In genomic region chrX:109943740-109944092, GRCh38 we compare ENCODE assay signal across 36 cellular contexts.
"Had no signal": no experiment of that assay in that cellular context is flagged by ENCODE, and none has a peak within 500 bp of the region (broad histone marks: within the 10 kb centered on the region; RNA-seq: fewer than 3 reads in every experiment).

No MANE protein-coding gene starts in this region.

- H3K36me3 Mint-ChIP-seq: activated naive CD4-positive, alpha-beta T cell treated with anti-CD3 and anti-CD28 coated beads, Interleukin-2, amount 50 U/mL, for 24 hours; activated naive CD8-positive, alpha-beta T cell treated with anti-CD3 and anti-CD28 coated beads, Interleukin-2, amount 10 ng/mL, durations not matched to agents 7 days and 5 days; brain had no signal

- H3K4me1 Mint-ChIP-seq: activated B cell treated with CpG ODN at 0.5 μM for 24 hours; activated CD4-positive, alpha-beta memory T cell treated with anti-CD3 and anti-CD28 coated beads, Interleukin-2, amount 10 ng/mL, durations not matched to agents 7 days and 5 days; activated naive CD4-positive, alpha-beta T cell treated with anti-CD3 and anti-CD28 coated beads, Interleukin-2, amount 50 U/mL, for 24 hours; activated T-helper 17 cell treated with anti-CD3 and anti-CD28 coated beads, Interleukin-2, amount 50 U/mL, for 72 hours had no signal

- H3K4me3 Mint-ChIP-seq: activated B cell treated with CpG ODN at 0.5 μM for 24 hours; activated CD4-positive, alpha-beta memory T cell treated with anti-CD3 and anti-CD28 coated beads, Interleukin-2, amount 10 ng/mL, durations not matched to agents 7 days and 5 days; activated naive CD4-positive, alpha-beta T cell treated with anti-CD3 and anti-CD28 coated beads, Interleukin-2, amount 50 U/mL, for 24 hours; activated naive CD8-positive, alpha-beta T cell treated with anti-CD3 and anti-CD28 coated beads, Interleukin-2, amount 10 ng/mL, durations not matched to agents 7 days and 5 days; activated T-cell treated with anti-CD3 and anti-CD28 coated beads, Interleukin-2, amount 50 U/mL, for 72 hours; activated T-helper 17 cell treated with anti-CD3 and anti-CD28 coated beads, Interleukin-2, amount 50 U/mL, for 72 hours; brain had no signal

- ATAC-seq: activated T-cell treated with anti-CD3 and anti-CD28 coated beads, Interleukin-2, amount 50 U/mL, for 72 hours; activated T-helper 17 cell treated with anti-CD3 and anti-CD28 coated beads, Interleukin-2, amount 50 U/mL, for 72 hours; Right ventricle myocardium inferior had no signal

- H3K27ac ChIP-seq: ascending aorta, PC-9, RWPE1, VCaP had no signal

- H3K4me2 ChIP-seq: PC-9 had no signal

- H3K9me3 Mint-ChIP-seq: activated B cell treated with CpG ODN at 0.5 μM for 24 hours; activated CD4-positive, alpha-beta memory T cell treated with anti-CD3 and anti-CD28 coated beads, Interleukin-2, amount 10 ng/mL, durations not matched to agents 7 days and 5 days; activated naive CD4-positive, alpha-beta T cell treated with anti-CD3 and anti-CD28 coated beads, Interleukin-2, amount 50 U/mL, for 24 hours; activated naive CD8-positive, alpha-beta T cell treated with anti-CD3 and anti-CD28 coated beads, Interleukin-2, amount 10 ng/mL, durations not matched to agents 7 days and 5 days; activated T-cell treated with anti-CD3 and anti-CD28 coated beads, Interleukin-2, amount 50 U/mL, for 72 hours; activated T-helper 17 cell treated with anti-CD3 and anti-CD28 coated beads, Interleukin-2, amount 50 U/mL, for 72 hours had no signal

- H3K27ac Mint-ChIP-seq: activated B cell treated with CpG ODN at 0.5 μM for 24 hours; activated CD4-positive, alpha-beta memory T cell treated with anti-CD3 and anti-CD28 coated beads, Interleukin-2, amount 10 ng/mL, durations not matched to agents 7 days and 5 days; activated naive CD4-positive, alpha-beta T cell treated with anti-CD3 and anti-CD28 coated beads, Interleukin-2, amount 50 U/mL, for 24 hours; activated naive CD8-positive, alpha-beta T cell treated with anti-CD3 and anti-CD28 coated beads, Interleukin-2, amount 10 ng/mL, durations not matched to agents 7 days and 5 days; activated T-cell treated with anti-CD3 and anti-CD28 coated beads, Interleukin-2, amount 50 U/mL, for 72 hours; activated T-helper 17 cell treated with anti-CD3 and anti-CD28 coated beads, Interleukin-2, amount 50 U/mL, for 72 hours; brain had no signal

- H3K4me1 ChIP-seq: ascending aorta had no signal

- DNase-seq: activated B cell treated with CpG ODN at 0.5 μM for 24 hours; activated CD4-positive, alpha-beta memory T cell treated with anti-CD3 and anti-CD28 coated beads, Interleukin-2, amount 10 ng/mL, durations not matched to agents 7 days and 5 days; activated CD4-positive, alpha-beta T cell treated with anti-CD3 and anti-CD28 coated beads for 4 hours; activated CD4-positive, alpha-beta T cell treated with anti-CD3 and anti-CD28 coated beads, Interleukin-2, amount 50 U/mL, for 1 hour; activated CD4-positive, CD25-positive, alpha-beta regulatory T cell treated with anti-CD3 and anti-CD28 coated beads, Interleukin-2, amount 50 U/mL, for 72 hours; activated effector memory CD4-positive, alpha-beta T cell treated with anti-CD3 and anti-CD28 coated beads, Interleukin-2, amount 50 U/mL, for 16 hours; activated naive CD4-positive, alpha-beta T cell; activated naive CD8-positive, alpha-beta T cell treated with anti-CD3 and anti-CD28 coated beads, Interleukin-2, amount 10 ng/mL, durations not matched to agents 7 days and 5 days; activated T-cell treated with anti-CD3 and anti-CD28 coated beads, Interleukin-2, amount 50 U/mL, for 1 hour; activated T-cell treated with anti-CD3 and anti-CD28 coated beads, Interleukin-2, amount 50 U/mL, for 72 hours; amygdala; caudate nucleus; cerebellar nuclear complex; Karpas-422; MM.1S; MV-4-11; NCI-H1092; NCI-H1436 treated with DMSO at 0.1 percent for 48 hours; NCI-H187 treated with DMSO at 0.1 percent for 48 hours; NCI-H2081; NCI-H2171 treated with DMSO at 0.1 percent for 48 hours; NCI-H2227 treated with DMSO at 0.1 percent for 48 hours; NCI-H524 treated with DMSO at 0.1 percent for 48 hours; NCI-H748 treated with DMSO at 0.1 percent for 48 hours; PC-9; SIG-M5; SW 1271; T-helper 1 cell; T-helper 9 cell had no signal

- H3K27me3 Mint-ChIP-seq: activated B cell treated with CpG ODN at 0.5 μM for 24 hours; activated CD4-positive, alpha-beta memory T cell treated with anti-CD3 and anti-CD28 coated beads, Interleukin-2, amount 10 ng/mL, durations not matched to agents 7 days and 5 days; activated naive CD4-positive, alpha-beta T cell treated with anti-CD3 and anti-CD28 coated beads, Interleukin-2, amount 50 U/mL, for 24 hours; activated T-helper 17 cell treated with anti-CD3 and anti-CD28 coated beads, Interleukin-2, amount 50 U/mL, for 72 hours had no signal

- H3K4me3 ChIP-seq: ascending aorta, PC-9 had no signal

- H2AFZ ChIP-seq: PC-9 had no signal

- H3K27me3 ChIP-seq: ascending aorta had no signal

- H3K36me3 ChIP-seq: ascending aorta had no signal

- H3K9me3 ChIP-seq: ascending aorta had no signal
